Comparison of ENCODE assay signal across 8 cellular contexts in genomic region chr5:38193015-38193581, GRCh38.
A peak's percentile ranks its signal among the peaks of the same experiment; 100 is the strongest.
DNase-seq lines count a peak whose midpoint lies in the region; ATAC-seq lines count a peak whose summit lies in the region.

No MANE protein-coding gene starts in this region.

- peak; percentile 73 for ATAC-seq in HG03103 (IDR thresholded peaks at IDR 0.05; ENCODE audit: low read depth, unreplicated experiment)
- ATAC-seq in left lobe of liver: peak; percentile 99
- ATAC-seq in GM18873 (IDR thresholded peaks at IDR 0.05; ENCODE audit: low FRiP score, unreplicated experiment): no peak

- peak; percentile 26 for DNase-seq in GDM1 (lab: John Stamatoyannopoulos, UW)
- DNase-seq in NCI-H446 treated with DMSO at 0.1 percent for 48 hours (lab: John Stamatoyannopoulos, UW): peak; percentile 70
- peak; percentile 25 for DNase-seq in activated CD4-positive, alpha-beta T cell treated with anti-CD3 and anti-CD28 coated beads for 1 hour
- peak; percentile 73 for DNase-seq in cerebellum (ENCODE audit: low spot score)
- peak; percentile 74 for DNase-seq in left lobe of liver (ENCODE audit: low spot score)
- peak; percentile 43 to 54 for DNase-seq in stimulated activated CD4-positive, alpha-beta T cell treated with anti-CD3 and anti-CD28 coated beads, Interleukin-4, amount 100 ng/mL, for 48 hours (ENCODE audit: low read depth in 2 of 2)
